In genomic region chr5:125453011-125453410, GRCh38 we compare ENCODE assay signal across 16 cellular contexts.
DNase-seq lines count a peak whose midpoint lies in the region; ATAC-seq and TF ChIP-seq lines count a peak whose summit lies in the region.
"Had no signal": no experiment of that assay in that cellular context is flagged by ENCODE, and none has a peak within 500 bp of the region (broad histone marks: within the 10 kb centered on the region; RNA-seq: fewer than 3 reads in every experiment).

No MANE protein-coding gene starts in this region.

- H3K9ac ChIP-seq in endocrine pancreas (ENCODE audit: control insufficient read depth, insufficient read depth, low read length), result no peak overlapping the region
- H3K9ac ChIP-seq: BLaER1 treated with 17β-estradiol and CSF1 and Interleukin-3, amounts not matched to agents 10 nM and 100 nM had no signal

- H3K4me3 ChIP-seq in endocrine pancreas (ENCODE audit: control insufficient read depth, insufficient read depth, low read length) (peak overlapping the region; percentile 52), coronary artery (no peak overlapping the region)
- H3K4me3 ChIP-seq: BLaER1 treated with 17β-estradiol and CSF1 and Interleukin-3, amounts not matched to agents 10 nM and 100 nM; HAP-1; SJCRH30 had no signal

- DNase-seq in DMS 273 (lab: John Stamatoyannopoulos, UW; ENCODE audit: unreplicated experiment) (peak; percentile 65), G401 (ENCODE audit: low spot score) (peak; percentile 68), NCI-H524 (lab: John Stamatoyannopoulos, UW) (peak; percentile 54 to 93), coronary artery (ENCODE audit: low spot score) (no peak)
- DNase-seq in activated CD8-positive, alpha-beta memory T cell treated with anti-CD3 and anti-CD28 coated beads for 24 hours, result no peak
- DNase-seq: CD8-positive, alpha-beta memory T cell; GF-D8; IMR-90; NCI-H2107; PC-3; SJCRH30 had no signal

- ATAC-seq in GM21786 (IDR thresholded peaks at IDR 0.05; ENCODE audit: unreplicated experiment), result no peak
- ATAC-seq: PC-3 had no signal

- in situ Hi-C loops in G401 (cut with HindIII; ENCODE audit: low sequenced_read_pairs), result no loop called here

- no peak for TF ChIP-seq CTCF in coronary artery (IDR thresholded peaks at IDR 0.05)

- H3K27ac ChIP-seq in coronary artery, result no peak overlapping the region
- H3K27ac ChIP-seq: BLaER1 treated with 17β-estradiol and CSF1 and Interleukin-3, amounts not matched to agents 10 nM and 100 nM; HL-60; SJCRH30 had no signal

- no peaks in the 10 kb centered on the region for H3K9me3 ChIP-seq in endocrine pancreas (ENCODE audit: control insufficient read depth, low read length)
- H3K9me3 ChIP-seq: HAP-1 had no signal

- H3K36me3 ChIP-seq in endocrine pancreas (ENCODE audit: control insufficient read depth, insufficient read depth, low read length), result no peaks in the 10 kb centered on the region
- H3K36me3 ChIP-seq: BLaER1 treated with 17β-estradiol and CSF1 and Interleukin-3, amounts not matched to agents 10 nM and 100 nM; HAP-1; SJCRH30 had no signal

- no peaks in the 10 kb centered on the region for H3K4me1 ChIP-seq in endocrine pancreas (ENCODE audit: control insufficient read depth, insufficient read depth, low read length)
- H3K4me1 ChIP-seq: BLaER1 treated with 17β-estradiol and CSF1 and Interleukin-3, amounts not matched to agents 10 nM and 100 nM had no signal

- H3K27me3 ChIP-seq in endocrine pancreas (ENCODE audit: control insufficient read depth, insufficient read depth, low read length), result no peaks in the 10 kb centered on the region
- H3K27me3 ChIP-seq: BLaER1 treated with 17β-estradiol and CSF1 and Interleukin-3, amounts not matched to agents 10 nM and 100 nM; SJCRH30 had no signal

Comparison
In these comparisons a context has a peak if more than half of its experiments do, and no peak if none do; other contexts are left out.
1. DNase-seq: peak in DMS 273 (single experiment), G401 (single experiment) and NCI-H524 (2 of 2); none in coronary artery (single experiment) and activated CD8-positive, alpha-beta memory T cell treated with anti-CD3 and anti-CD28 coated beads for 24 hours (single experiment).